ENCODE assay signal across 18 cellular contexts in the genomic region with DNA sequence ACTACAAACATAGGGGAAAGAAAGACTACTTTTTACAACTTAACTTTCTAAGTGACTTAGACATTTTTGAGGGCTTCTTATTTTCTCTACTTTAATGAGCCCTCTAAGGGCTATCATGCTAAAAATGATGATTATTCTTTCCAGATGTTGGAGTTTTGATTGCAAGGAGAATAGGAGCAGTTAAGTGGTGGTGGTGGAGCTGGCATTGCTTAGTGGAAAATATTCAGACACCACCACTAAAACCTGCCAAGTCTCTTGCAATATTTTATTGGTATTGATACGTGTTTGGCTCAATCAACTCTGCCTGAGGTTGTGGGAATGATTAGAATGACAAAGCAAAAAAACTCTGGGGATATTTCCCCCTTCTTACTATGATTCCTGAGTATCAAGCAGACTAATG.
"Had no signal": no experiment of that assay in that cellular context is flagged by ENCODE, and none has a peak within 500 bp of the region (broad histone marks: within the 10 kb centered on the region; RNA-seq: fewer than 3 reads in every experiment).

No MANE protein-coding gene starts in this region.

- H3K4me3 ChIP-seq: heart right ventricle, neural progenitor cell had no signal

- DNase-seq: activated CD4-positive, alpha-beta T cell treated with anti-CD3 and anti-CD28 coated beads for 1 hour; activated CD4-positive, alpha-beta T cell treated with anti-CD3 and anti-CD28 coated beads, Interleukin-2, amount 50 U/mL, for 4 hours; activated effector memory CD4-positive, alpha-beta T cell treated with anti-CD3 and anti-CD28 coated beads, Interleukin-2, amount 50 U/mL, for 16 hours; activated T-cell treated with anti-CD3 and anti-CD28 coated beads, Interleukin-2, amount 50 U/mL, for 72 hours; amygdala; caudate nucleus; endodermal cell; heart right ventricle; kidney glomerular epithelial cell; stimulated activated CD4-positive, alpha-beta T cell treated with anti-CD3 and anti-CD28 coated beads, Interleukin-2, amount 100 ng/mL, for 24 hours; WERI-Rb-1 had no signal

- H3K4me3 Mint-ChIP-seq: activated naive CD4-positive, alpha-beta T cell treated with anti-CD3 and anti-CD28 coated beads, Interleukin-2, amount 50 U/mL, for 24 hours; activated T-cell treated with anti-CD3 and anti-CD28 coated beads, Interleukin-2, amount 50 U/mL, for 72 hours; brain; endodermal cell; neural progenitor cell; stimulated activated naive CD8-positive, alpha-beta T cell treated with anti-CD3 and anti-CD28 coated beads, Interleukin-15, Interleukin-2, amounts not matched to agents 100 ng/mL and 50 ng/mL, for 24 hours; type B pancreatic cell had no signal

- H3K27me3 Mint-ChIP-seq: brain, progenitor cell of endocrine pancreas had no signal

- H3K27me3 ChIP-seq: heart right ventricle, neural progenitor cell had no signal

- H3K36me3 Mint-ChIP-seq: activated naive CD4-positive, alpha-beta T cell treated with anti-CD3 and anti-CD28 coated beads, Interleukin-2, amount 50 U/mL, for 24 hours; brain; neural progenitor cell; type B pancreatic cell had no signal

- H3K36me3 ChIP-seq: heart right ventricle, neural progenitor cell, WERI-Rb-1 had no signal

- H3K4me1 Mint-ChIP-seq: activated naive CD4-positive, alpha-beta T cell treated with anti-CD3 and anti-CD28 coated beads, Interleukin-2, amount 50 U/mL, for 24 hours; brain; endodermal cell; neural progenitor cell had no signal

- H3K27ac Mint-ChIP-seq: activated naive CD4-positive, alpha-beta T cell treated with anti-CD3 and anti-CD28 coated beads, Interleukin-2, amount 50 U/mL, for 24 hours; activated T-cell treated with anti-CD3 and anti-CD28 coated beads, Interleukin-2, amount 50 U/mL, for 72 hours; endodermal cell; neural progenitor cell; progenitor cell of endocrine pancreas; stimulated activated naive CD8-positive, alpha-beta T cell treated with anti-CD3 and anti-CD28 coated beads, Interleukin-15, Interleukin-2, amounts not matched to agents 100 ng/mL and 50 ng/mL, for 24 hours; type B pancreatic cell had no signal

- H3K27ac ChIP-seq: epithelial cell of prostate, neural progenitor cell, WERI-Rb-1 had no signal

- H3K4me1 ChIP-seq: heart right ventricle, neural progenitor cell had no signal
